ENCODE assay signal across 8 cellular contexts in genomic region chr11:65588199-65589054, GRCh38. TPM values are rescaled to one million over a fixed set of nuclear protein-coding genes. Genes with fewer than 3 reads are reported as not detected.
A peak's percentile ranks its signal among the peaks of the same experiment; 100 is the strongest.
DNase-seq lines count a peak whose midpoint lies in the region; ATAC-seq and TF ChIP-seq lines count a peak whose summit lies in the region.

No MANE protein-coding gene starts in this region.

- no peak overlapping the region for H3K4me3 ChIP-seq in NB4 (ENCODE audit: low read depth, low read length)
- H3K4me3 ChIP-seq in thymus (ENCODE audit: low read length), result no peak overlapping the region

- intact Hi-C loops in activated CD4-positive, alpha-beta memory T cell treated with anti-CD3 and anti-CD28 coated beads for 36 hours (cut with micrococcal nuclease), result loop anchor here (1.0 to 2.0 kb wide), 3 partner anchors 14 to 48 kb away; partner anchors contain the start of genes MAP3K11 and PCNX3

- peak; percentile 74 for TF ChIP-seq CTCF in HFFc6 (IDR thresholded peaks at IDR 0.05)
- TF ChIP-seq CTCF in NB4 (IDR thresholded peaks at IDR 0.05; ENCODE audit: low read depth, low read length), result peak; percentile 84
- peak; percentile 28 to 40 (median 32) for TF ChIP-seq CTCF in nephron (IDR thresholded peaks at IDR 0.05; ENCODE audit: unreplicated experiment in 3 of 3)

- CTCF ChIA-PET in activated CD4-positive, alpha-beta memory T cell treated with anti-CD3 and anti-CD28 coated beads for 36 hours (lab: Charles Lee), result interaction anchor here (0.7 to 10.1 kb wide), 27 partner anchors 9 to 271 kb away, joined by 3 to 126 read pairs (median 4); partner anchors contain the start of genes EHBP1L1, FAM89B, MUS81 and PCNX3

- H3K4me1 Mint-ChIP-seq in HFFc6 (ENCODE audit: low read depth) (peaks cover 29% of the 10 kb centered on the region), nephron (peaks cover 27% of the 10 kb centered on the region)
- peaks cover 30% of the 10 kb centered on the region for H3K4me1 Mint-ChIP-seq in activated CD4-positive, alpha-beta memory T cell treated with anti-CD3 and anti-CD28 coated beads for 36 hours (ENCODE audit: low read depth)
- H3K4me1 Mint-ChIP-seq in effector memory CD8-positive, alpha-beta T cell (ENCODE audit: low read depth in 2 of 2), result peaks cover 16 to 25% of the 10 kb centered on the region in 2 donors

- H3K27me3 Mint-ChIP-seq in HFFc6 (ENCODE audit: insufficient read depth) (no peaks in the 10 kb centered on the region; the same call in 1 of the 2 replicates), nephron (ENCODE audit: low read depth) (peaks cover 19% of the 10 kb centered on the region)
- no peaks in the 10 kb centered on the region for H3K27me3 Mint-ChIP-seq in activated CD4-positive, alpha-beta memory T cell treated with anti-CD3 and anti-CD28 coated beads for 36 hours
- H3K27me3 Mint-ChIP-seq in effector memory CD8-positive, alpha-beta T cell, result no peaks in the 10 kb centered on the region

- no peaks in the 10 kb centered on the region for H3K27me3 ChIP-seq in thymus (ENCODE audit: control insufficient read depth, insufficient read depth)

- H3K4me3 Mint-ChIP-seq in HFFc6, result 0 out of 2 replicates have a peak overlapping the region, but pooled peaks have one; percentile 15
- H3K4me3 Mint-ChIP-seq in activated CD4-positive, alpha-beta memory T cell treated with anti-CD3 and anti-CD28 coated beads for 36 hours, result peak overlapping the region; percentile 57
- peak overlapping the region; percentile 64 to 66 for H3K4me3 Mint-ChIP-seq in effector memory CD8-positive, alpha-beta T cell
- peak overlapping the region in 1 of 3 experiments; percentile 38 for H3K4me3 Mint-ChIP-seq in nephron

- ATAC-seq in effector memory CD8-positive, alpha-beta T cell (replicated peaks), result peak; percentile 88

- peak overlapping the region; percentile 68 for H3K27ac ChIP-seq in thymus (ENCODE audit: low read depth)

- H3K9me3 ChIP-seq in thymus (ENCODE audit: control insufficient read depth), result no peaks in the 10 kb centered on the region

- no peaks in the 10 kb centered on the region for H3K4me1 ChIP-seq in thymus (ENCODE audit: control insufficient read depth, insufficient read depth, low read length)

- POLR2A ChIA-PET in activated CD4-positive, alpha-beta memory T cell treated with anti-CD3 and anti-CD28 coated beads for 36 hours (lab: Charles Lee), result interaction anchor here (0.8 to 5.9 kb wide), 10 partner anchors 9 to 54 kb away, joined by 3 to 68 read pairs (median 4); partner anchors contain the start of genes EHBP1L1, FAM89B, MAP3K11 and ZNRD2

- H3K9me3 Mint-ChIP-seq in HFFc6, result no peaks in the 10 kb centered on the region
- H3K9me3 Mint-ChIP-seq in activated CD4-positive, alpha-beta memory T cell treated with anti-CD3 and anti-CD28 coated beads for 36 hours, result no peaks in the 10 kb centered on the region
- no peaks in the 10 kb centered on the region for H3K9me3 Mint-ChIP-seq in effector memory CD8-positive, alpha-beta T cell
- H3K9me3 Mint-ChIP-seq in nephron, result no peaks in the 10 kb centered on the region

- H3K36me3 ChIP-seq in thymus (ENCODE audit: control insufficient read depth, insufficient read depth), result peaks cover 49% of the 10 kb centered on the region

- DNase-seq in NCI-H2227 (lab: John Stamatoyannopoulos, UW; ENCODE audit: unreplicated experiment) (peak; percentile 33), NCI-H2227 treated with DMSO at 0.1 percent for 48 hours (lab: John Stamatoyannopoulos, UW) (no peak), HFFc6 (peak; percentile 46), NB4 (ENCODE audit: low read depth) (peak; percentile 81)
- peak; percentile 90 for DNase-seq in activated CD4-positive, alpha-beta memory T cell treated with anti-CD3 and anti-CD28 coated beads for 36 hours
- DNase-seq in effector memory CD8-positive, alpha-beta T cell, result peak; percentile 70 to 75 (median 74)

- H3K27ac Mint-ChIP-seq in HFFc6 (peak overlapping the region; percentile 66), nephron (peak overlapping the region in 1 of 3 experiments; percentile 23)
- H3K27ac Mint-ChIP-seq in activated CD4-positive, alpha-beta memory T cell treated with anti-CD3 and anti-CD28 coated beads for 36 hours, result peak overlapping the region; percentile 95
- peak overlapping the region; percentile 88 to 94 for H3K27ac Mint-ChIP-seq in effector memory CD8-positive, alpha-beta T cell

- no peak for TF ChIP-seq POLR2A in NB4 (IDR thresholded peaks at IDR 0.05; ENCODE audit: extremely low read depth, insufficient read length)

- H3K36me3 Mint-ChIP-seq in HFFc6 (ENCODE audit: low read depth), result peaks cover 10% of the 10 kb centered on the region; the same call in 1 of the 2 replicates
- peaks cover 25% of the 10 kb centered on the region for H3K36me3 Mint-ChIP-seq in activated CD4-positive, alpha-beta memory T cell treated with anti-CD3 and anti-CD28 coated beads for 36 hours
- H3K36me3 Mint-ChIP-seq in effector memory CD8-positive, alpha-beta T cell (ENCODE audit: insufficient read depth), result peaks cover 40% of the 10 kb centered on the region
- peaks cover 4% of the 10 kb centered on the region for H3K36me3 Mint-ChIP-seq in nephron (ENCODE audit: low read depth)

- WGBS in thymus, result 48% methylated on average over 13 of the region's 13 CpGs

RNA-seq across cellular contexts. Expression of gene KCNK7, which starts 7.2 kb away (rescaled TPM):
- total RNA-seq in HFFc6 (2021; fragmentation: NEBNext Ultra II Directional; extraction: Animal tissue kit (Norgen Biotek cat#: 25700)), result under 1 TPM in 3 of 6 experiments, not detected in 3; 0.16 to 0.31 (median 0.30) TPM
- under 1 TPM; 0.29 to 0.31 TPM for total RNA-seq in activated CD4-positive, alpha-beta memory T cell treated with anti-CD3 and anti-CD28 coated beads for 36 hours
- polyA plus RNA-seq in thymus, result 3.8 TPM

RNA-seq across cellular contexts. Expression of gene EHBP1L1, which starts 12.6 kb away (rescaled TPM):
- total RNA-seq in HFFc6 (2021; fragmentation: NEBNext Ultra II Directional; extraction: Animal tissue kit (Norgen Biotek cat#: 25700)), result 10 to 100 TPM; 47.5 to 69.3 (median 61.3) TPM
- total RNA-seq in activated CD4-positive, alpha-beta memory T cell treated with anti-CD3 and anti-CD28 coated beads for 36 hours, result 100 to 1,000 TPM; 137 to 141 TPM
- polyA plus RNA-seq in thymus, result 66.5 TPM

RNA-seq across cellular contexts. Expression of gene FAM89B, which starts 16.1 kb away (rescaled TPM):
- total RNA-seq in HFFc6 (2021; fragmentation: NEBNext Ultra II Directional; extraction: Animal tissue kit (Norgen Biotek cat#: 25700)), result 10 to 100 TPM; 40.9 to 52.8 (median 43.7) TPM
- total RNA-seq in activated CD4-positive, alpha-beta memory T cell treated with anti-CD3 and anti-CD28 coated beads for 36 hours, result 10 to 100 TPM; 25.3 to 28.3 TPM
- 62.2 TPM for polyA plus RNA-seq in thymus

RNA-seq across cellular contexts. Expression of gene ZNRD2, which starts 18.1 kb away (rescaled TPM):
- 10 to 100 TPM; 57.7 to 72.0 (median 64.3) TPM for total RNA-seq in HFFc6 (2021; fragmentation: NEBNext Ultra II Directional; extraction: Animal tissue kit (Norgen Biotek cat#: 25700))
- 10 to 100 TPM; 48.1 to 51.1 TPM for total RNA-seq in activated CD4-positive, alpha-beta memory T cell treated with anti-CD3 and anti-CD28 coated beads for 36 hours
- polyA plus RNA-seq in thymus, result 38.0 TPM

RNA-seq across cellular contexts. Expression of gene MAP3K11, which starts 25.6 kb away (rescaled TPM):
- 10 to 100 TPM; 42.1 to 51.1 (median 46.5) TPM for total RNA-seq in HFFc6 (2021; fragmentation: NEBNext Ultra II Directional; extraction: Animal tissue kit (Norgen Biotek cat#: 25700))
- total RNA-seq in activated CD4-positive, alpha-beta memory T cell treated with anti-CD3 and anti-CD28 coated beads for 36 hours, result 10 to 100 TPM; 56.7 to 62.6 TPM
- polyA plus RNA-seq in thymus, result 61.0 TPM

Comparison
In these comparisons a context has a peak if more than half of its experiments do, and no peak if none do; other contexts are left out.
1. CTCF ChIP-seq: peak in every context shown above with its lines; median percentile 84 in NB4; 74 in HFFc6; 32 in nephron.